In genomic region chr11:62125316-62125715, GRCh38 we compare ENCODE assay signal across 1 cellular context.
TF ChIP-seq lines count a peak whose summit lies in the region.

No MANE protein-coding gene starts in this region.

TF ChIP-seq in HEK293, 187 proteins besides CTCF, POLR2A, EP300 and RAD21 (continued from another document):
- no peak for TF ChIP-seq PRDM4 (tag by site-specific recombination; IDR thresholded peaks at IDR 0.05)
- TF ChIP-seq ZNF660 (tag by site-specific recombination; IDR thresholded peaks at IDR 0.05), result no peak
- no peak for TF ChIP-seq ZFP3 (tag by site-specific recombination; IDR thresholded peaks at IDR 0.05; ENCODE audit: low read depth)
